ENCODE assay signal across 18 cellular contexts in genomic region chr18:31686572-31686971, GRCh38. TPM values are rescaled to one million over a fixed set of nuclear protein-coding genes. Genes with fewer than 3 reads are reported as not detected.
DNase-seq lines count a peak whose midpoint lies in the region; ATAC-seq, FAIRE-seq and TF ChIP-seq lines count a peak whose summit lies in the region.
"Had no signal": no experiment of that assay in that cellular context is flagged by ENCODE, and none has a peak within 500 bp of the region (broad histone marks: within the 10 kb centered on the region; RNA-seq: fewer than 3 reads in every experiment).

No MANE protein-coding gene starts in this region.

- POLR2A ChIA-PET in HepG2 (lab: Yijun Ruan, JAX): no interaction called here

- H3K4me3 Mint-ChIP-seq in type B pancreatic cell: peak overlapping the region; percentile 95

- H3K9me2 ChIP-seq in Loucy (replicated peaks; ENCODE audit: low read depth, low read length): no peaks in the 10 kb centered on the region

- ATAC-seq in HepG2 (no peak), right lobe of liver (no peak), HG02571 (IDR thresholded peaks at IDR 0.05; ENCODE audit: unreplicated experiment) (no peak)
- ATAC-seq: effector memory CD8-positive, alpha-beta T cell had no signal

- peak overlapping the region; percentile 96 for H3K27ac Mint-ChIP-seq in type B pancreatic cell
- H3K27ac Mint-ChIP-seq: activated naive CD4-positive, alpha-beta T cell treated with anti-CD3 and anti-CD28 coated beads for 36 hours; effector memory CD8-positive, alpha-beta T cell had no signal

- H3K4me3 ChIP-seq in HepG2 (replicated peaks in 1 of 3; ENCODE audit: insufficient read depth in 1 of 3, low read depth in 2 of 3, low read length in 3 of 3): no peak overlapping the region
- no peak overlapping the region for H3K4me3 ChIP-seq in right lobe of liver
- H3K4me3 ChIP-seq in Loucy (ENCODE audit: low read length, poor library complexity, severe bottlenecking): peak overlapping the region; percentile 82
- peak overlapping the region; percentile 69 for H3K4me3 ChIP-seq in endocrine pancreas (ENCODE audit: control insufficient read depth, insufficient read depth, low read length)
- H3K4me3 ChIP-seq in suprapubic skin: no peak overlapping the region

- TF ChIP-seq CTCF in HepG2 (CRISPR knock-in tag; IDR thresholded peaks at IDR 0.05) (no peak), right lobe of liver (IDR thresholded peaks at IDR 0.05) (no peak), Loucy (conservative IDR thresholded peaks at IDR 0.05; ENCODE audit: low read length) (no peak), type B pancreatic cell (conservative IDR thresholded peaks at IDR 0.05) (no peak), suprapubic skin (IDR thresholded peaks at IDR 0.05) (no peak)

- no TSS peak for BruUV-seq in HepG2 (replicated peaks; lab: Mats Ljungman, UMichigan)

- no peaks in the 10 kb centered on the region for H3K79me2 ChIP-seq in HepG2 (ENCODE audit: insufficient read depth, low read length)
- H3K79me2 ChIP-seq in Loucy (ENCODE audit: insufficient read depth, low read length): peaks cover 45% of the 10 kb centered on the region

- H3K27ac ChIP-seq in HepG2 (ENCODE audit: extremely low read length, insufficient read depth, low read length) (no peak overlapping the region), right lobe of liver (no peak overlapping the region), suprapubic skin (no peak overlapping the region)

- H3K9me3 ChIP-seq in HepG2 (ENCODE audit: low read length): no peaks in the 10 kb centered on the region
- H3K9me3 ChIP-seq in right lobe of liver: no peaks in the 10 kb centered on the region
- no peaks in the 10 kb centered on the region for H3K9me3 ChIP-seq in Loucy (ENCODE audit: insufficient read depth, low read depth, low read length)
- H3K9me3 ChIP-seq in endocrine pancreas (ENCODE audit: control insufficient read depth, low read length): no peaks in the 10 kb centered on the region
- no peaks in the 10 kb centered on the region for H3K9me3 ChIP-seq in suprapubic skin
- H3K9me3 ChIP-seq: testis had no signal

- H3K4me1 ChIP-seq in HepG2 (ENCODE audit: insufficient read depth, low read length): peaks cover 33% of the 10 kb centered on the region
- H3K4me1 ChIP-seq in right lobe of liver: no peaks in the 10 kb centered on the region
- peaks cover 67% of the 10 kb centered on the region for H3K4me1 ChIP-seq in Loucy (ENCODE audit: insufficient read depth, low read length, poor library complexity, severe bottlenecking)
- peaks cover 11% of the 10 kb centered on the region for H3K4me1 ChIP-seq in endocrine pancreas (ENCODE audit: control insufficient read depth, insufficient read depth, low read length)
- H3K4me1 ChIP-seq in suprapubic skin: peaks cover 16% of the 10 kb centered on the region
- H3K4me1 ChIP-seq: testis had no signal

- CTCF ChIA-PET in HepG2 (lab: Yijun Ruan, JAX; ENCODE audit: low intra/inter-chr PET ratio, low total read pairs): no interaction called here

- in situ Hi-C loops in HepG2 (cut with HindIII; ENCODE audit: extremely low pct_ligation_motif_present, low pct_unique_long_range_greater_than_20kb): no loop called here

- H3K4me1 Mint-ChIP-seq in type B pancreatic cell (ENCODE audit: unreplicated experiment): peaks cover 27% of the 10 kb centered on the region

- no peaks in the 10 kb centered on the region for H3K36me3 Mint-ChIP-seq in type B pancreatic cell

- H2AFZ ChIP-seq in HepG2 (ENCODE audit: low read length): no peak overlapping the region
- H2AFZ ChIP-seq in Loucy (ENCODE audit: low read length): no peak overlapping the region

- DNase-seq in HepG2 (ENCODE audit: low spot score): no peak
- no peak for DNase-seq in right lobe of liver
- no peak for DNase-seq in type B pancreatic cell (ENCODE audit: extremely low spot score, unreplicated experiment)
- no peak for DNase-seq in suprapubic skin (ENCODE audit: low spot score in 2 of 2)
- no peak for DNase-seq in NCI-H2029 (lab: John Stamatoyannopoulos, UW)
- DNase-seq: ACHN; activated CD4-positive, alpha-beta T cell treated with anti-CD3 and anti-CD28 coated beads, Interleukin-2, amount 50 U/mL, for 1 hour; activated naive CD4-positive, alpha-beta T cell treated with anti-CD3 and anti-CD28 coated beads for 36 hours; effector memory CD8-positive, alpha-beta T cell; left ventricle myocardium superior; NCI-H187 treated with DMSO at 0.1 percent for 48 hours; RPMI8226; stimulated activated CD4-positive, alpha-beta T cell treated with anti-CD3 and anti-CD28 coated beads, Interleukin-15, amount 100 ng/mL, for 24 hours; testis had no signal

- H3K4me2 ChIP-seq in HepG2 (ENCODE audit: low read depth, low read length): no peak overlapping the region
- H3K4me2 ChIP-seq in Loucy (ENCODE audit: low read depth, low read length, poor library complexity, severe bottlenecking): peak overlapping the region; percentile 96

- H4K20me1 ChIP-seq in HepG2 (ENCODE audit: insufficient read depth, low read length) (no peaks in the 10 kb centered on the region), Loucy (ENCODE audit: insufficient read depth, low read length, poor library complexity, severe bottlenecking) (peaks cover 25% of the 10 kb centered on the region)

- no peak for TF ChIP-seq RAD21 in HepG2 (CRISPR knock-in tag; IDR thresholded peaks at IDR 0.05)

- H3K9me3 Mint-ChIP-seq in type B pancreatic cell: no peaks in the 10 kb centered on the region
- H3K9me3 Mint-ChIP-seq: activated naive CD4-positive, alpha-beta T cell treated with anti-CD3 and anti-CD28 coated beads for 36 hours; effector memory CD8-positive, alpha-beta T cell had no signal

- no peak for FAIRE-seq in HepG2 (lab: Jason Lieb, UNC)
- FAIRE-seq: TTC549 had no signal

- H3F3A ChIP-seq in Loucy (ENCODE audit: low read depth): peaks cover 37% of the 10 kb centered on the region; the same call in 1 of the 2 replicates

- intact Hi-C loops in HepG2 (cut with micrococcal nuclease; ENCODE audit: unreplicated experiment) (loop anchor here (10.0 kb wide), 1 partner anchor 92 kb away; the partner anchor contains the start of gene TTR), right lobe of liver (cut with DNase I) (no loop called here)

- no peak for TF ChIP-seq POLR2A in HepG2 (IDR thresholded peaks at IDR 0.05; ENCODE audit: insufficient read depth in 1 of 2, low read depth in 2 of 2, low read length in 2 of 2)
- no peak for TF ChIP-seq POLR2A in right lobe of liver (IDR thresholded peaks at IDR 0.05)
- TF ChIP-seq POLR2A in suprapubic skin (IDR thresholded peaks at IDR 0.05): no peak

- no peak for TF ChIP-seq EP300 in HepG2 (IDR thresholded peaks at IDR 0.05; ENCODE audit: low read depth in 2 of 2, low read length in 2 of 2)
- TF ChIP-seq EP300 in HepG2 (CRISPR knock-in tag; IDR thresholded peaks at IDR 0.05; ENCODE audit: borderline replicate concordance): no peak
- no peak for TF ChIP-seq EP300 in suprapubic skin (IDR thresholded peaks at IDR 0.05)

- H3K27me3 Mint-ChIP-seq in type B pancreatic cell: no peaks in the 10 kb centered on the region

- H3K9ac ChIP-seq in HepG2 (ENCODE audit: insufficient read depth, low read depth, low read length) (no peak overlapping the region), Loucy (ENCODE audit: low read depth, low read length, poor library complexity, severe bottlenecking) (peak overlapping the region; percentile 90), endocrine pancreas (ENCODE audit: control insufficient read depth, insufficient read depth, low read length) (no peak overlapping the region)

- 0 out of 5 replicates have a peak, but pooled peaks cover 1 to 3% of the 10 kb centered on the region in 2 experiments for H3K27me3 ChIP-seq in HepG2 (ENCODE audit: control insufficient read depth in 1 of 2, insufficient read depth in 2 of 2, low read length in 2 of 2)
- H3K27me3 ChIP-seq in right lobe of liver: no peaks in the 10 kb centered on the region
- no peaks in the 10 kb centered on the region for H3K27me3 ChIP-seq in Loucy (ENCODE audit: insufficient read depth, low read length, poor library complexity, severe bottlenecking)
- H3K27me3 ChIP-seq in endocrine pancreas (ENCODE audit: control insufficient read depth, insufficient read depth, low read length): no peaks in the 10 kb centered on the region
- peaks cover 4% of the 10 kb centered on the region for H3K27me3 ChIP-seq in suprapubic skin
- H3K27me3 ChIP-seq: testis had no signal

- H3K36me3 ChIP-seq in HepG2 (replicated peaks in 1 of 2; ENCODE audit: control insufficient read depth in 1 of 2, insufficient read depth in 2 of 2, low read length in 2 of 2) (no peaks in the 10 kb centered on the region), right lobe of liver (no peaks in the 10 kb centered on the region), Loucy (ENCODE audit: insufficient read depth, low read length) (no peaks in the 10 kb centered on the region), endocrine pancreas (ENCODE audit: control insufficient read depth, insufficient read depth, low read length) (no peaks in the 10 kb centered on the region), suprapubic skin (no peaks in the 10 kb centered on the region)

RNA-seq across cellular contexts. Expression of gene B4GALT6, which starts 2.2 kb away (rescaled TPM):
- total RNA-seq in HepG2 (2016; rRNA removed; fragmentation: Illumina TruSeq; extraction: Trizol) (3.3 and 3.8 TPM in 2 replicates), right lobe of liver (1 to 10 TPM; 1.7 to 4.8 (median 2.0) TPM), type B pancreatic cell (ENCODE audit: low replicate concordance) (35.9 and 47.5 TPM in 2 replicates), suprapubic skin (1 to 10 TPM; 1.8 to 3.4 (median 2.2) TPM)
- 10.3 and 13.5 TPM in 2 replicates for total RNA-seq in HepG2 (2016; cell fraction: cytosol; rRNA removed; fragmentation: Illumina TruSeq; extraction: Trizol; ENCODE audit: low read depth)
- 3.9 and 4.3 TPM in 2 replicates for total RNA-seq in HepG2 (2016; cell fraction: insoluble cytoplasmic fraction; rRNA removed; fragmentation: Illumina TruSeq; extraction: Trizol)
- total RNA-seq in HepG2 (2016; cell fraction: membrane; rRNA removed; fragmentation: Illumina TruSeq; extraction: Trizol): 6.0 and 6.3 TPM in 2 replicates
- total RNA-seq in HepG2 (2016; cell fraction: nucleus; rRNA removed; fragmentation: Illumina TruSeq; extraction: Trizol): 5.8 and 6.8 TPM in 2 replicates
- polyA plus RNA-seq in HepG2 (2011; rRNA removed): 1.7 and 1.9 TPM in 2 replicates
- polyA plus RNA-seq in HepG2 (2011; cell fraction: cytosol; rRNA removed): 0.46 and 1.1 TPM in 2 replicates
- 0.99 and 1.1 TPM in 2 replicates for polyA plus RNA-seq in HepG2 (2011; cell fraction: nucleus; rRNA removed)
- 2.0 and 3.5 TPM in 2 replicates for polyA plus RNA-seq in HepG2 (2012)
- 0.20 and 0.28 TPM in 2 replicates for polyA plus RNA-seq in HepG2 (2016; cell fraction: cytosol; fragmentation: Illumina TruSeq; extraction: Trizol; ENCODE audit: low read depth)
- 6.0 and 6.7 TPM in 2 replicates for polyA plus RNA-seq in HepG2 (2016; cell fraction: insoluble cytoplasmic fraction; fragmentation: Illumina TruSeq; extraction: Trizol; ENCODE audit: low read depth)
- polyA plus RNA-seq in HepG2 (2016; cell fraction: membrane; fragmentation: Illumina TruSeq; extraction: Trizol; ENCODE audit: low read depth): 2.4 and 2.6 TPM in 2 replicates
- 7.6 and 8.3 TPM in 2 replicates for polyA plus RNA-seq in HepG2 (2016; cell fraction: nucleus; fragmentation: Illumina TruSeq; extraction: Trizol; ENCODE audit: insufficient read depth, low read depth)
- polyA minus RNA-seq in HepG2 (2011; rRNA and poly(A)+ RNA removed; ENCODE audit: low replicate concordance): 0.70 and 1.8 TPM in 2 replicates
- 1.6 and 3.3 TPM in 2 replicates for polyA minus RNA-seq in HepG2 (2011; cell fraction: cytosol; rRNA and poly(A)+ RNA removed)
- polyA minus RNA-seq in HepG2 (2011; cell fraction: nucleus; rRNA and poly(A)+ RNA removed): 2.8 and 4.8 TPM in 2 replicates

Comparison
In these comparisons a context has a peak if more than half of its experiments do, and no peak if none do; other contexts are left out.
1. H3K4me3 ChIP-seq: peak in Loucy (single experiment) and endocrine pancreas (single experiment); none in HepG2 (0 of 3), right lobe of liver (0 of 3) and suprapubic skin (single experiment).